ENCODE assay signal across 17 cellular contexts in the genomic region with DNA sequence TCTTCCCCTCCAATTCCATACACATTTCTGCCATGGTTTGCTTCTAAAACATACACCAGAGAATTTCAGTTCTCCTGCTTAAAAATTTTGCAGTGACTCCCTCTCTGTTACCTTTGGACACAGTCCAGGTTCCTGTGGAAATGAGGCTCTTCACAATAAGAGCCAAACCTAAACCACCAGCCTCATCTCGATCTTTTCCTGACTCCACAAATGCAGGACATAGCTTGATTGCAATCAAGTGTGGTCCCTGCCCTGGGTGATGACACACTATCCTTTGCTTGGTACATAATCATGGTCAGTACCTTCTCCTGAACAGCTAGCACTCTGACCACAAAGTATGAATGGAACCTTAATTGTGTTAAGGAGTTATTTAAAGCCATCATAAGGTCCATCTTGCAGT.
DNase-seq lines count a peak whose midpoint lies in the region; ATAC-seq, FAIRE-seq and TF ChIP-seq lines count a peak whose summit lies in the region.
"Had no signal": no experiment of that assay in that cellular context is flagged by ENCODE, and none has a peak within 500 bp of the region (broad histone marks: within the 10 kb centered on the region; RNA-seq: fewer than 3 reads in every experiment).

No MANE protein-coding gene starts in this region.

- FAIRE-seq in pancreas (lab: Jason Lieb, UNC): no peak
- FAIRE-seq: G401.6, kidney had no signal

- no peak overlapping the region for H3K4me3 ChIP-seq in pancreas
- H3K4me3 ChIP-seq: colonic mucosa, gastrocnemius medialis, upper lobe of right lung had no signal

- WGBS in pancreas, 2 donors: 71 to 91% methylated on average over 1 of the region's 1 CpG

- H3K9me3 ChIP-seq in pancreas: no peaks in the 10 kb centered on the region
- H3K9me3 ChIP-seq: colonic mucosa, gastrocnemius medialis, upper lobe of right lung had no signal

- no peak for TF ChIP-seq CTCF in pancreas (IDR thresholded peaks at IDR 0.05)

- H3K27me3 ChIP-seq in pancreas: no peaks in the 10 kb centered on the region
- H3K27me3 ChIP-seq: colonic mucosa, gastrocnemius medialis, upper lobe of right lung had no signal

- H3K36me3 ChIP-seq in pancreas: no peaks in the 10 kb centered on the region
- H3K36me3 ChIP-seq: colonic mucosa, gastrocnemius medialis, upper lobe of right lung had no signal

- peak; percentile 18 for DNase-seq in NCI-H345 (lab: John Stamatoyannopoulos, UW)
- DNase-seq in NCI-H345 treated with DMSO at 0.1 percent for 48 hours (lab: John Stamatoyannopoulos, UW; ENCODE audit: unreplicated experiment): no peak
- DNase-seq in SHP77 treated with DMSO at 0.1 percent for 48 hours (lab: John Stamatoyannopoulos, UW): peak; percentile 94
- peak; percentile 80 for DNase-seq in fibroblast of gingiva (ENCODE audit: low read depth)
- peak; percentile 72 for DNase-seq in stromal cell of bone marrow (ENCODE audit: low read depth)
- no peak for DNase-seq in pancreas
- DNase-seq: ACHN; activated CD8-positive, alpha-beta T cell treated with anti-CD3 and anti-CD28 coated beads for 36 hours; activated naive CD4-positive, alpha-beta T cell treated with Interleukin-2 at 50 U/mL for 16 hours; colonic mucosa; gastrocnemius medialis; kidney; natural killer cell; upper lobe of right lung had no signal

- no peaks in the 10 kb centered on the region for H3K4me1 ChIP-seq in pancreas
- H3K4me1 ChIP-seq: colonic mucosa, gastrocnemius medialis, upper lobe of right lung had no signal

- no peak for ATAC-seq in pancreas
- ATAC-seq in GM21723 (IDR thresholded peaks at IDR 0.05; ENCODE audit: unreplicated experiment): no peak
- no peak for ATAC-seq in esophagus mucosa
- ATAC-seq: gastrocnemius medialis, natural killer cell, upper lobe of right lung had no signal

- H3K27ac ChIP-seq in pancreas: no peak overlapping the region
- H3K27ac ChIP-seq: colonic mucosa, gastrocnemius medialis, upper lobe of right lung had no signal

- intact Hi-C loops in pancreas (cut with DNase I): no loop called here

Comparison
In these comparisons a context has a peak if more than half of its experiments do, and no peak if none do; other contexts are left out.
1. DNase-seq: peak in NCI-H345 (single experiment), SHP77 treated with DMSO at 0.1 percent for 48 hours (single experiment), fibroblast of gingiva (single experiment) and stromal cell of bone marrow (single experiment); none in NCI-H345 treated with DMSO at 0.1 percent for 48 hours (single experiment) and pancreas (0 of 6).